30 cellular contexts compared by ENCODE assay signal in the genomic region with DNA sequence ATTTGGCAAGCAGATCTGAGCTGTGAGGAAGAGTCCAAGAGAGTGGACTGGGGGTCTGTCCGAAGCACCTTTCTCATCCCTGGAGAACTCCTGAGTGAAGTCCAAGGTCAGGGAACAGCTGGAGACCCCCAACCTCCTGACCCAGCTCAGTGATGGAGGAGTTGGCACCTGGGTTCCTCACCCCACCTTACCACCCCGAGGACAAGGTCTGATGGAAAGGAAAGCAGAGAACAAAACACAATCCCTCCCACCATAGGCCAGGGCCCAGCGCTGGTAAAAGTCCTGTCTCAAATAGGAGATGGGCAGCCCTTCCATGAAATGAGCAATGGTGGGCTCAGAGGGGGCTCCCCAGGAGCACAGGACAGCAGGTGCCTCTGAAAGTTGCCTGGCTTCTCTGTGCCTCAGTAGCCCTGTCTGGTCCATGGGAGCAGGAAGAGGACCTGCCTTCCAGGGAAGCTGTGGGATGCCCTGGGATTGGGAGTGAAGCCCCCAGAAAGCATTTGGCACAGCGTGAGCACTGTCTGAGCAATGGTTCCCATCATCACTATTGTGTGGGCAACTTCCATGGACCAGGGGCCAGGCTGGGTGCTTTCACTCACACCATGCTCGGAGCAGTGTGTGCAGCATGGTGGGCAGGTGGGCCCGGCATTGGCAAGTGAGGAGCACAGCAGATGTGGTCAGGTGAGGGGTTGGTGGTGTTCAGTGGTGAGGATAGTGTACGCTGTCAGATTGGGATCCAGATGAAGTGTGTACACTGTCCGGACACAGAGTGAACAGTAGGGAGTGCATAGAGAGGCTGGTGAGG. TPM values are rescaled to one million over a fixed set of nuclear protein-coding genes. Genes with fewer than 3 reads are reported as not detected.
A peak's percentile ranks its signal among the peaks of the same experiment; 100 is the strongest.
DNase-seq lines count a peak whose midpoint lies in the region; ATAC-seq and TF ChIP-seq lines count a peak whose summit lies in the region.
"Had no signal": no experiment of that assay in that cellular context is flagged by ENCODE, and none has a peak within 500 bp of the region (broad histone marks: within the 10 kb centered on the region; RNA-seq: fewer than 3 reads in every experiment).

No MANE protein-coding gene starts in this region.

- H3K36me3 ChIP-seq in upper lobe of right lung, result no peaks in the 10 kb centered on the region
- H3K36me3 ChIP-seq: heart right ventricle, SJSA1, tibial nerve had no signal

- no peak overlapping the region for H3K4me3 ChIP-seq in coronary artery
- H3K4me3 ChIP-seq in upper lobe of right lung, result no peak overlapping the region
- H3K4me3 ChIP-seq: dorsolateral prefrontal cortex, GM23338, heart right ventricle, SJSA1, tibial nerve had no signal

- H3K4me1 ChIP-seq in upper lobe of right lung, result no peaks in the 10 kb centered on the region
- H3K4me1 ChIP-seq: heart right ventricle, SJSA1 had no signal

- TF ChIP-seq CTCF in coronary artery (IDR thresholded peaks at IDR 0.05) (no peak), upper lobe of right lung (IDR thresholded peaks at IDR 0.05) (no peak)

- no peak for ATAC-seq in upper lobe of right lung
- ATAC-seq in HG03025 (IDR thresholded peaks at IDR 0.05; ENCODE audit: low FRiP score, unreplicated experiment), result no peak
- no peak for ATAC-seq in HG03521 (IDR thresholded peaks at IDR 0.05; ENCODE audit: unreplicated experiment)
- ATAC-seq: GM23338, left colon, Panc1, right cardiac atrium had no signal

- H3K27me3 ChIP-seq in upper lobe of right lung, result no peaks in the 10 kb centered on the region
- H3K27me3 ChIP-seq: SJSA1, tibial nerve had no signal

- no peak overlapping the region for H3K27ac ChIP-seq in coronary artery
- H3K27ac ChIP-seq in upper lobe of right lung, result no peak overlapping the region
- H3K27ac ChIP-seq: dorsolateral prefrontal cortex, heart right ventricle, KMS-11, SJSA1 had no signal

- DNase-seq in activated gamma-delta T cell treated with Interleukin-2 at 50 U/mL for 16 hours, result peak; percentile 0
- DNase-seq in activated gamma-delta T cell (lab: John Stamatoyannopoulos, UW), result no peak
- peak; percentile 58 for DNase-seq in coronary artery (ENCODE audit: low spot score)
- peak; percentile 87 for DNase-seq in mesenteric fat pad (ENCODE audit: low spot score)
- DNase-seq in upper lobe of right lung, result peak; percentile 46
- DNase-seq in AML-193 (lab: John Stamatoyannopoulos, UW), result no peak
- DNase-seq: activated naive CD4-positive, alpha-beta T cell treated with anti-CD3 and anti-CD28 coated beads for 36 hours; central memory CD4-positive, alpha-beta T cell; DMS53; GDM1; heart right ventricle; natural killer cell; NCI-H146; NCI-H2171 treated with DMSO at 0.1 percent for 48 hours; NCI-H524 treated with DMSO at 0.1 percent for 48 hours; right cardiac atrium; stimulated activated CD4-positive, alpha-beta T cell treated with anti-CD3 and anti-CD28 coated beads, Interleukin-15, amount 100 ng/mL, for 24 hours; stimulated activated naive CD8-positive, alpha-beta T cell treated with anti-CD3 and anti-CD28 coated beads, Interleukin-15, amount 100 ng/mL, for 72 hours had no signal

- intact Hi-C loops in upper lobe of right lung (cut with DNase I), result no loop called here

- H3K9me3 ChIP-seq in upper lobe of right lung, result no peaks in the 10 kb centered on the region
- H3K9me3 ChIP-seq: heart right ventricle, SJSA1, tibial nerve had no signal

RNA-seq across cellular contexts. Expression of a gene that starts 7.5 kb away (rescaled TPM):
- total RNA-seq in mesenteric fat pad (1.3 TPM), upper lobe of right lung (3.4 TPM)
- total RNA-seq: activated naive CD4-positive, alpha-beta T cell treated with anti-CD3 and anti-CD28 coated beads for 36 hours; B cell; endothelial cell of umbilical vein; natural killer cell; osteocyte; SJSA1 had no signal

Comparison
In these comparisons a context has a peak if more than half of its experiments do, and no peak if none do; other contexts are left out.
1. DNase-seq: peak in activated gamma-delta T cell treated with Interleukin-2 at 50 U/mL for 16 hours (single experiment), coronary artery (single experiment), mesenteric fat pad (single experiment) and upper lobe of right lung (single experiment); none in activated gamma-delta T cell (single experiment) and AML-193 (0 of 2).